Comparison of ENCODE assay signal across 1 cellular context in genomic region chr3:13141991-13142412, GRCh38.
A peak's percentile ranks its signal among the peaks of the same experiment; 100 is the strongest.
TF ChIP-seq lines count a peak whose summit lies in the region.

No MANE protein-coding gene starts in this region.

TF ChIP-seq in GM23338, 12 proteins besides CTCF, POLR2A, EP300 and RAD21 (continued from another document):
- peak; percentile 91 for TF ChIP-seq REST (IDR thresholded peaks at IDR 0.05; ENCODE audit: unreplicated experiment)
